Comparison of ENCODE assay signal across 15 cellular contexts in the genomic region with DNA sequence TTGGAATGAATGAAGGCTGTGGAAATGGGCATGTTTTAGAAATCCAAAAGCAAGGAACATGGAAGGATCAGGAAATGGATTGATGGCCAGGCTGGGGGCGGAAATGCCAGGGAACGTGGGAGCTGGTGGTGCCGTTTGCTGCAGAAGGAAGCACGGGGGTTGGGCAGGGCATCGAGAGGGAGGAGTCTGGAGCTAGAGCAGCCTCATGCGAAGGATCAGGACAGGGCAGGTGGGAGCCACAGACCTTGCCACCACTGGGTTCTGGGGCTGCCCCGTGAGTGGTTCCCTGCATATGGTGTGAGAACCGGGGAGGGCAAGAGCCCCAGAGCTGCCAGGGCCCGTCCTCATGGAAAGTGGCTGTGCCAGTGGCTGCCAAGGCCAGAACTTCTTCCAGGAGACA.
"Had no signal": no experiment of that assay in that cellular context is flagged by ENCODE, and none has a peak within 500 bp of the region (broad histone marks: within the 10 kb centered on the region; RNA-seq: fewer than 3 reads in every experiment).

No MANE protein-coding gene starts in this region.

- H3K36me3 Mint-ChIP-seq: activated naive CD4-positive, alpha-beta T cell treated with anti-CD3 and anti-CD28 coated beads, Interleukin-2, amount 50 U/mL, for 24 hours; mesothelial cell of epicardium; natural killer cell treated with Interleukin-12 subunit alpha and Interleukin-12 subunit beta and Interleukin-15 and Interleukin-18, amount 100 ng/mL, for 72 hours had no signal

- H3K9me3 Mint-ChIP-seq: activated naive CD4-positive, alpha-beta T cell treated with anti-CD3 and anti-CD28 coated beads, Interleukin-2, amount 50 U/mL, for 24 hours; natural killer cell treated with Interleukin-12 subunit alpha and Interleukin-12 subunit beta and Interleukin-15 and Interleukin-18, amount 100 ng/mL, for 72 hours; T-helper 1 cell treated with Interleukin-12 subunit alpha and Interleukin-12 subunit beta and Interleukin-4 antibody, amounts not matched to agents 30 μg/mL and 1 μg/mL, for 36 hours had no signal

- H3K36me3 ChIP-seq: cardiac muscle cell, gastroesophageal sphincter, thyroid gland had no signal

- H3K27ac Mint-ChIP-seq: activated naive CD4-positive, alpha-beta T cell treated with anti-CD3 and anti-CD28 coated beads, Interleukin-2, amount 50 U/mL, for 24 hours; mesothelial cell of epicardium; natural killer cell treated with Interleukin-12 subunit alpha and Interleukin-12 subunit beta and Interleukin-15 and Interleukin-18, amount 100 ng/mL, for 72 hours; T-helper 1 cell treated with Interleukin-12 subunit alpha and Interleukin-12 subunit beta and Interleukin-4 antibody, amounts not matched to agents 30 μg/mL and 1 μg/mL, for 36 hours had no signal

- H3K27me3 Mint-ChIP-seq: activated naive CD4-positive, alpha-beta T cell treated with anti-CD3 and anti-CD28 coated beads, Interleukin-2, amount 50 U/mL, for 24 hours had no signal

- H3K4me3 ChIP-seq: cardiac muscle cell, gastroesophageal sphincter, lung, thyroid gland had no signal

- ATAC-seq: activated CD4-positive, CD25-positive, alpha-beta regulatory T cell treated with anti-CD3 and anti-CD28 coated beads, Interleukin-2, amount 50 U/mL, for 24 hours; natural killer cell treated with Interleukin-12 subunit alpha and Interleukin-12 subunit beta and Interleukin-15 and Interleukin-18, amount 100 ng/mL, for 72 hours had no signal

- H3K4me3 Mint-ChIP-seq: activated naive CD4-positive, alpha-beta T cell treated with anti-CD3 and anti-CD28 coated beads, Interleukin-2, amount 50 U/mL, for 24 hours; mesothelial cell of epicardium; natural killer cell treated with Interleukin-12 subunit alpha and Interleukin-12 subunit beta and Interleukin-15 and Interleukin-18, amount 100 ng/mL, for 72 hours; T-helper 1 cell treated with Interleukin-12 subunit alpha and Interleukin-12 subunit beta and Interleukin-4 antibody, amounts not matched to agents 30 μg/mL and 1 μg/mL, for 36 hours had no signal

- DNase-seq: activated CD4-positive, alpha-beta T cell treated with anti-CD3 and anti-CD28 coated beads, Interleukin-2, amount 50 U/mL, for 1 hour; activated gamma-delta T cell; erythroblast; stimulated activated CD4-positive, alpha-beta T cell treated with anti-CD3 and anti-CD28 coated beads, Interleukin-12 subunit alpha, Interleukin-12 subunit beta, amount 100 ng/mL, for 4 hours; stimulated activated CD4-positive, alpha-beta T cell treated with anti-CD3 and anti-CD28 coated beads, Interleukin-1b, Interleukin-23, amount 100 ng/mL, for 48 hours; stimulated activated naive CD4-positive, alpha-beta T cell treated with Interleukin-2 at 50 U/mL for 16 hours; thyroid gland had no signal

- H3K9me3 ChIP-seq: gastroesophageal sphincter, thyroid gland had no signal

- H3K27ac ChIP-seq: cardiac muscle cell had no signal

- H3K27me3 ChIP-seq: cardiac muscle cell, thyroid gland had no signal
